In genomic region chr2:600542-601386, GRCh38 we compare ENCODE assay signal across 21 cellular contexts.
"Had no signal": no experiment of that assay in that cellular context is flagged by ENCODE, and none has a peak within 500 bp of the region (broad histone marks: within the 10 kb centered on the region; RNA-seq: fewer than 3 reads in every experiment).

No MANE protein-coding gene starts in this region.

- H3K4me1 Mint-ChIP-seq: activated CD4-positive, alpha-beta memory T cell treated with anti-CD3 and anti-CD28 coated beads, Interleukin-2, amount 10 ng/mL, durations not matched to agents 7 days and 5 days; stimulated activated effector memory CD8-positive, alpha-beta T cell treated with anti-CD3 and anti-CD28 coated beads, Interleukin-12 subunit alpha, Interleukin-12 subunit beta, amount 100 ng/mL, for 72 hours had no signal

- H3K9me3 ChIP-seq: gastrocnemius medialis, left ventricle myocardium inferior, psoas muscle, stomach had no signal

- H3K4me1 ChIP-seq: gastrocnemius medialis, left ventricle myocardium inferior, psoas muscle, stomach had no signal

- H3K27me3 ChIP-seq: gastrocnemius medialis had no signal

- H3K4me3 ChIP-seq: gastrocnemius medialis, left ventricle myocardium inferior, psoas muscle, skin epidermis, stomach had no signal

- H3K9me3 Mint-ChIP-seq: activated CD4-positive, alpha-beta memory T cell treated with anti-CD3 and anti-CD28 coated beads, Interleukin-2, amount 10 ng/mL, durations not matched to agents 7 days and 5 days; activated T-cell treated with anti-CD3 and anti-CD28 coated beads, Interleukin-2, amount 50 U/mL, for 72 hours; neural crest cell; stimulated activated effector memory CD8-positive, alpha-beta T cell treated with anti-CD3 and anti-CD28 coated beads, Interleukin-12 subunit alpha, Interleukin-12 subunit beta, amount 100 ng/mL, for 72 hours had no signal

- H3K27me3 Mint-ChIP-seq: activated CD4-positive, alpha-beta memory T cell treated with anti-CD3 and anti-CD28 coated beads, Interleukin-2, amount 10 ng/mL, durations not matched to agents 7 days and 5 days; type B pancreatic cell had no signal

- H3K36me3 Mint-ChIP-seq: stimulated activated effector memory CD8-positive, alpha-beta T cell treated with anti-CD3 and anti-CD28 coated beads, Interleukin-12 subunit alpha, Interleukin-12 subunit beta, amount 100 ng/mL, for 72 hours; type B pancreatic cell had no signal

- ATAC-seq: activated T-cell treated with anti-CD3 and anti-CD28 coated beads, Interleukin-2, amount 50 U/mL, for 72 hours; esophagus mucosa; gastrocnemius medialis; psoas muscle; right cardiac atrium; stimulated activated effector memory CD8-positive, alpha-beta T cell treated with anti-CD3 and anti-CD28 coated beads, Interleukin-12 subunit alpha, Interleukin-12 subunit beta, amount 100 ng/mL, for 72 hours had no signal

- H3K27ac Mint-ChIP-seq: activated CD4-positive, alpha-beta memory T cell treated with anti-CD3 and anti-CD28 coated beads, Interleukin-2, amount 10 ng/mL, durations not matched to agents 7 days and 5 days; activated T-cell treated with anti-CD3 and anti-CD28 coated beads, Interleukin-2, amount 50 U/mL, for 72 hours; stimulated activated effector memory CD8-positive, alpha-beta T cell treated with anti-CD3 and anti-CD28 coated beads, Interleukin-12 subunit alpha, Interleukin-12 subunit beta, amount 100 ng/mL, for 72 hours; type B pancreatic cell had no signal

- H3K4me3 Mint-ChIP-seq: activated CD4-positive, alpha-beta memory T cell treated with anti-CD3 and anti-CD28 coated beads, Interleukin-2, amount 10 ng/mL, durations not matched to agents 7 days and 5 days; activated T-cell treated with anti-CD3 and anti-CD28 coated beads, Interleukin-2, amount 50 U/mL, for 72 hours; neural crest cell; stimulated activated effector memory CD8-positive, alpha-beta T cell treated with anti-CD3 and anti-CD28 coated beads, Interleukin-12 subunit alpha, Interleukin-12 subunit beta, amount 100 ng/mL, for 72 hours; type B pancreatic cell had no signal

- DNase-seq: activated CD4-positive, alpha-beta memory T cell treated with anti-CD3 and anti-CD28 coated beads, Interleukin-2, amount 10 ng/mL, durations not matched to agents 7 days and 5 days; activated CD4-positive, alpha-beta T cell treated with anti-CD3 and anti-CD28 coated beads for 4 hours; activated CD8-positive, alpha-beta memory T cell treated with anti-CD3 and anti-CD28 coated beads, Interleukin-2, amount 50 U/mL, for 48 hours; activated effector memory CD4-positive, alpha-beta T cell treated with anti-CD3 and anti-CD28 coated beads, Interleukin-2, amount 50 U/mL, for 16 hours; activated naive CD4-positive, alpha-beta T cell treated with anti-CD3 and anti-CD28 coated beads, Interleukin-2, amount 50 U/mL, for 16 hours; activated T-cell treated with anti-CD3 and anti-CD28 coated beads, Interleukin-2, amount 50 U/mL, for 72 hours; effector CD4-positive, alpha-beta T cell; gastrocnemius medialis; kidney glomerular epithelial cell; left ventricle myocardium inferior; mammary epithelial cell; psoas muscle; right cardiac atrium; stimulated activated CD4-positive, alpha-beta T cell treated with anti-CD3 and anti-CD28 coated beads, Interleukin-4, amount 100 ng/mL, for 1 hour; stomach had no signal

- H3K27ac ChIP-seq: gastrocnemius medialis, left ventricle myocardium inferior, psoas muscle, skin epidermis, stomach had no signal

- H3K36me3 ChIP-seq: gastrocnemius medialis, left ventricle myocardium inferior, stomach had no signal

- FAIRE-seq: astrocyte had no signal
